20 cellular contexts compared by ENCODE assay signal in genomic region chr17:76920364-76921139, GRCh38. TPM values are rescaled to one million over a fixed set of nuclear protein-coding genes. Genes with fewer than 3 reads are reported as not detected.
"Had no signal": no experiment of that assay in that cellular context is flagged by ENCODE, and none has a peak within 500 bp of the region (broad histone marks: within the 10 kb centered on the region; RNA-seq: fewer than 3 reads in every experiment).

No MANE protein-coding gene starts in this region.

- H3K36me3 ChIP-seq: colonic mucosa, esophagus squamous epithelium, left ventricle myocardium inferior, right atrium auricular region, transverse colon, vagina had no signal

- H3K27ac ChIP-seq: body of pancreas, colonic mucosa, esophagus squamous epithelium, left ventricle myocardium inferior, right atrium auricular region, skin epidermis, transverse colon, vagina had no signal

- H3K4me3 ChIP-seq: body of pancreas, colonic mucosa, esophagus squamous epithelium, left ventricle myocardium inferior, right atrium auricular region, skin epidermis, transverse colon, vagina had no signal

- H3K27me3 ChIP-seq: colonic mucosa, right atrium auricular region, vagina had no signal

- FAIRE-seq: kidney had no signal

- H3K9me3 ChIP-seq: body of pancreas, colonic mucosa, esophagus squamous epithelium, left ventricle myocardium inferior, right atrium auricular region, transverse colon, vagina had no signal

- DNase-seq: activated CD4-positive, alpha-beta T cell treated with anti-CD3 and anti-CD28 coated beads for 4 hours; activated CD8-positive, alpha-beta T cell treated with anti-CD3 and anti-CD28 coated beads for 36 hours; activated gamma-delta T cell treated with Interleukin-2 at 50 U/mL for 16 hours; activated T-cell treated with anti-CD3 and anti-CD28 coated beads, Interleukin-2, amount 50 U/mL, for 72 hours; amniotic stem cell; body of pancreas; caudate nucleus; colonic mucosa; esophagus squamous epithelium; hypothalamus; left ventricle myocardium inferior; naive thymus-derived CD8-positive, alpha-beta T cell; nucleus accumbens; stimulated activated CD4-positive, alpha-beta T cell treated with anti-CD3 and anti-CD28 coated beads, Interleukin-4, amount 100 ng/mL, for 24 hours; stimulated activated naive CD4-positive, alpha-beta T cell; transverse colon had no signal

- H3K4me1 ChIP-seq: body of pancreas, colonic mucosa, right atrium auricular region, transverse colon, vagina had no signal

RNA-seq across cellular contexts. Expression of gene MGAT5B, which starts 52.3 kb away (rescaled TPM):
- total RNA-seq: activated CD8-positive, alpha-beta T cell treated with anti-CD3 and anti-CD28 coated beads for 36 hours; right atrium auricular region; transverse colon had no signal
